Comparison of ENCODE assay signal across 15 cellular contexts in genomic region chr12:40181490-40181889, GRCh38. TPM values are rescaled to one million over a fixed set of nuclear protein-coding genes. Genes with fewer than 3 reads are reported as not detected.
A peak's percentile ranks its signal among the peaks of the same experiment; 100 is the strongest.
DNase-seq lines count a peak whose midpoint lies in the region; TF ChIP-seq lines count a peak whose summit lies in the region.
"Had no signal": no experiment of that assay in that cellular context is flagged by ENCODE, and none has a peak within 500 bp of the region (broad histone marks: within the 10 kb centered on the region; RNA-seq: fewer than 3 reads in every experiment).

No MANE protein-coding gene starts in this region.

- H3K9me3 ChIP-seq in CD4-positive, alpha-beta memory T cell (ENCODE audit: control insufficient read depth in 1 of 2, low read length in 2 of 2) = no peaks in the 10 kb centered on the region
- no peaks in the 10 kb centered on the region for H3K9me3 ChIP-seq in prostate gland
- H3K9me3 ChIP-seq: Caco-2 had no signal

- no peaks in the 10 kb centered on the region for H3K9me3 Mint-ChIP-seq in CD4-positive, alpha-beta memory T cell
- H3K9me3 Mint-ChIP-seq in glutamatergic neuron (ENCODE audit: unreplicated experiment) (no peaks in the 10 kb centered on the region), mesothelial cell of epicardium (peaks cover 10% of the 10 kb centered on the region)
- H3K9me3 Mint-ChIP-seq: CD4-positive, alpha-beta T cell had no signal

- peak overlapping the region in 5 of 7 donors; percentile 19 to 80 (median 58) for H3K27ac Mint-ChIP-seq in CD4-positive, alpha-beta memory T cell
- H3K27ac Mint-ChIP-seq in glutamatergic neuron (ENCODE audit: unreplicated experiment) = no peak overlapping the region
- H3K27ac Mint-ChIP-seq in mesothelial cell of epicardium = no peak overlapping the region
- H3K27ac Mint-ChIP-seq: CD4-positive, alpha-beta T cell; H9; HFFc6 had no signal

- CTCF ChIA-PET in CD4-positive, alpha-beta memory T cell (lab: Charles Lee; ENCODE audit: partially characterized antibody) = interaction anchor here (0.6 to 1.1 kb wide), 2 partner anchors 9 to 32 kb away, joined by 3 to 4 read pairs; no protein-coding TSS in a partner anchor

- no peak overlapping the region for H3K4me3 ChIP-seq in CD4-positive, alpha-beta memory T cell (ENCODE audit: low read length in 2 of 2)
- no peak overlapping the region for H3K4me3 ChIP-seq in Jurkat, Clone E6-1 (ENCODE audit: low read length)
- H3K4me3 ChIP-seq in prostate gland = no peak overlapping the region
- H3K4me3 ChIP-seq: GM23248 had no signal

- WGBS in prostate gland = 53% methylated on average over 1 of the region's 1 CpG

- peaks cover 11 to 18% (median 14%) of the 10 kb centered on the region in 4 donors for H3K4me1 Mint-ChIP-seq in CD4-positive, alpha-beta memory T cell
- H3K4me1 Mint-ChIP-seq in glutamatergic neuron (ENCODE audit: low read depth, unreplicated experiment) (no peaks in the 10 kb centered on the region), mesothelial cell of epicardium (peaks cover 3% of the 10 kb centered on the region)

- TF ChIP-seq CTCF in glutamatergic neuron (IDR thresholded peaks at IDR 0.05; ENCODE audit: partially characterized antibody, unreplicated experiment) (no peak), prostate gland (IDR thresholded peaks at IDR 0.05) (no peak), mesothelial cell of epicardium (IDR thresholded peaks at IDR 0.05; ENCODE audit: unreplicated experiment) (no peak)

- intact Hi-C loops in CD4-positive, alpha-beta memory T cell (cut with micrococcal nuclease) = no loop called here
- intact Hi-C loops in prostate gland (cut with DNase I) = no loop called here

- H3K36me3 Mint-ChIP-seq in CD4-positive, alpha-beta memory T cell = no peaks in the 10 kb centered on the region
- H3K36me3 Mint-ChIP-seq in glutamatergic neuron (ENCODE audit: unreplicated experiment) (no peaks in the 10 kb centered on the region), mesothelial cell of epicardium (peaks cover 2% of the 10 kb centered on the region)

- POLR2A ChIA-PET in CD4-positive, alpha-beta memory T cell (lab: Charles Lee; ENCODE audit: partially characterized antibody) = no interaction called here

- no peaks in the 10 kb centered on the region for H3K27me3 Mint-ChIP-seq in CD4-positive, alpha-beta memory T cell
- H3K27me3 Mint-ChIP-seq in glutamatergic neuron (ENCODE audit: unreplicated experiment) = peaks cover 2% of the 10 kb centered on the region
- H3K27me3 Mint-ChIP-seq in mesothelial cell of epicardium (ENCODE audit: low read depth) = no peaks in the 10 kb centered on the region
- H3K27me3 Mint-ChIP-seq: CD4-positive, alpha-beta T cell had no signal

- peaks cover 9% of the 10 kb centered on the region for H3K4me1 ChIP-seq in CD4-positive, alpha-beta memory T cell (ENCODE audit: insufficient read depth, low read length)
- H3K4me1 ChIP-seq in prostate gland (replicated peaks) = no peaks in the 10 kb centered on the region
- H3K4me1 ChIP-seq: Caco-2 had no signal

- no peaks in the 10 kb centered on the region for H3K27me3 ChIP-seq in CD4-positive, alpha-beta memory T cell (ENCODE audit: insufficient read depth, low read length)
- no peaks in the 10 kb centered on the region for H3K27me3 ChIP-seq in prostate gland (replicated peaks; ENCODE audit: insufficient read depth)

- peak overlapping the region in 3 of 8 donors; percentile 7 to 68 (median 44) for H3K4me3 Mint-ChIP-seq in CD4-positive, alpha-beta memory T cell
- H3K4me3 Mint-ChIP-seq in glutamatergic neuron (ENCODE audit: unreplicated experiment) = no peak overlapping the region
- H3K4me3 Mint-ChIP-seq in mesothelial cell of epicardium = no peak overlapping the region
- H3K4me3 Mint-ChIP-seq: CD4-positive, alpha-beta T cell; H9; HFFc6 had no signal

- TF ChIP-seq POLR2A in prostate gland (IDR thresholded peaks at IDR 0.05) = no peak

- H3K27ac ChIP-seq in CD4-positive, alpha-beta memory T cell (ENCODE audit: low read depth, low read length) = no peak overlapping the region
- H3K27ac ChIP-seq in prostate gland = no peak overlapping the region
- H3K27ac ChIP-seq: C4-2B, GM23248 had no signal

- peak in 4 of 5 donors; percentile 17 to 31 (median 24) for DNase-seq in CD4-positive, alpha-beta memory T cell
- peak; percentile 28 for DNase-seq in Jurkat, Clone E6-1 (ENCODE audit: low read depth, low spot score)
- peak; percentile 33 for DNase-seq in central memory CD4-positive, alpha-beta T cell
- DNase-seq in glutamatergic neuron (no peak), prostate gland (ENCODE audit: low spot score) (no peak), mesothelial cell of epicardium (ENCODE audit: low spot score in 2 of 2, unreplicated experiment in 2 of 2) (no peak), GOT3 (lab: John Stamatoyannopoulos, UW) (no peak)
- DNase-seq: Caco-2; CD4-positive, alpha-beta T cell; DMS153; DND-41; GM23248; H9; HFFc6 had no signal

- H3K36me3 ChIP-seq in CD4-positive, alpha-beta memory T cell (ENCODE audit: insufficient read depth, low read length) = no peaks in the 10 kb centered on the region
- no peaks in the 10 kb centered on the region for H3K36me3 ChIP-seq in prostate gland

RNA-seq across cellular contexts. Expression of gene LRRK2, which starts 43.3 kb away (rescaled TPM):
- under 1 TPM; 0.39 to 0.76 TPM for total RNA-seq in CD4-positive, alpha-beta memory T cell
- under 1 TPM in 1 of 2 donors, not detected in 1; 0.10 TPM for polyA plus RNA-seq in CD4-positive, alpha-beta memory T cell
- not detected for polyA plus RNA-seq in Jurkat, Clone E6-1 (2012; ENCODE audit: insufficient read depth, insufficient read length)
- not detected for total RNA-seq in glutamatergic neuron (ENCODE audit: unreplicated experiment)
- 1 to 10 TPM; 6.2 to 6.8 TPM for total RNA-seq in prostate gland
- total RNA-seq in mesothelial cell of epicardium = 1.4 to 1.7 TPM (median 1.6 TPM) in 3 replicates

Comparison
In these comparisons a context has a peak if more than half of its experiments do, and no peak if none do; other contexts are left out.
1. DNase-seq: peak in CD4-positive, alpha-beta memory T cell (4 of 5), Jurkat, Clone E6-1 (single experiment) and central memory CD4-positive, alpha-beta T cell (single experiment); none in glutamatergic neuron (single experiment), prostate gland (single experiment), mesothelial cell of epicardium (0 of 2) and GOT3 (single experiment).
2. H3K27ac Mint-ChIP-seq: peak in CD4-positive, alpha-beta memory T cell (5 of 7); none in glutamatergic neuron (single experiment) and mesothelial cell of epicardium (single experiment).